In genomic region chr1:165686121-165686970, GRCh38 we compare ENCODE assay signal across 1 cellular context.
TF ChIP-seq lines count a peak whose summit lies in the region.

No MANE protein-coding gene starts in this region.

TF ChIP-seq in GM12878, 131 proteins besides CTCF, POLR2A, EP300 and RAD21:
- TF ChIP-seq ZNF217 (IDR thresholded peaks at IDR 0.05) (0 out of 2 replicates have a peak, but pooled peaks have one; percentile 22), ZNF384 (IDR thresholded peaks at IDR 0.05; ENCODE audit: borderline replicate concordance, low read depth, low read length) (peak; percentile 24; the same call in 1 of the 2 replicates), SMC3 (IDR thresholded peaks at IDR 0.05; ENCODE audit: borderline replicate concordance, low read length) (peak; percentile 22; the same call in 1 of the 2 replicates), SPI1 (IDR thresholded peaks at IDR 0.05; ENCODE audit: borderline replicate concordance, insufficient read depth, low read depth, low read length) (peak; percentile 73; the same call in 1 of the 2 replicates), POU2F2 (IDR thresholded peaks at IDR 0.05; ENCODE audit: borderline replicate concordance, low read depth, low read length) (no peak), IKZF2 (IDR thresholded peaks at IDR 0.05) (0 out of 4 replicates have a peak, but pooled peaks of 1 of the 2 experiments have one; percentile 14), BACH1 (IDR thresholded peaks at IDR 0.05; ENCODE audit: borderline replicate concordance) (no peak), NR2F1 (conservative IDR thresholded peaks at IDR 0.05) (0 out of 2 replicates have a peak, but pooled peaks have one; percentile 27), FOS (IDR thresholded peaks at IDR 0.05; ENCODE audit: borderline replicate concordance, extremely low read depth, insufficient read length) (no peak), RUNX3 (IDR thresholded peaks at IDR 0.05; ENCODE audit: low read length) (peak; percentile 37; the same call in 1 of the 2 replicates), CEBPB (IDR thresholded peaks at IDR 0.05; ENCODE audit: borderline replicate concordance in 1 of 2, low read depth in 2 of 2, low read length in 2 of 2) (0 out of 4 replicates have a peak, but pooled peaks of 1 of the 2 experiments have one; percentile 22), TAF1 (IDR thresholded peaks at IDR 0.05; ENCODE audit: borderline replicate concordance, low read depth, low read length) (no peak), ATF2 (IDR thresholded peaks at IDR 0.05; ENCODE audit: low read length) (peak; percentile 42; the same call in 1 of the 2 replicates), IKZF1 (conservative IDR thresholded peaks at IDR 0.05) (0 out of 2 replicates have a peak, but pooled peaks have one; percentile 23)
- TF ChIP-seq, protein P1, sequence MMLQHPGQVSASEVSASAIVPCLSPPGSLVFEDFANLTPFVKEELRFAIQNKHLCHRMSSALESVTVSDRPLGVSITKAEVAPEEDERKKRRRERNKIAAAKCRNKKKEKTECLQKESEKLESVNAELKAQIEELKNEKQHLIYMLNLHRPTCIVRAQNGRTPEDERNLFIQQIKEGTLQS (IDR thresholded peaks at IDR 0.05; ENCODE audit: borderline replicate concordance, extremely low read depth, low read depth, low read length): no peak
